21 cellular contexts compared by ENCODE assay signal in genomic region chr3:181454451-181455027, GRCh38.
DNase-seq lines count a peak whose midpoint lies in the region; ATAC-seq and TF ChIP-seq lines count a peak whose summit lies in the region.
"Had no signal": no experiment of that assay in that cellular context is flagged by ENCODE, and none has a peak within 500 bp of the region (broad histone marks: within the 10 kb centered on the region; RNA-seq: fewer than 3 reads in every experiment).

No MANE protein-coding gene starts in this region.

- DNase-seq in RKO (ENCODE audit: low spot score) (peak; percentile 2), foreskin melanocyte (peak; percentile 90), nucleus accumbens (lab: John Stamatoyannopoulos, UW) (peak in 33 of 56 donors; percentile 9 to 74 (median 44)), DMS53 (lab: John Stamatoyannopoulos, UW) (no peak), esophagus muscularis mucosa (ENCODE audit: extremely low spot score) (no peak), EL (no peak)
- DNase-seq: activated naive CD8-positive, alpha-beta T cell treated with anti-CD3 and anti-CD28 coated beads for 36 hours; CD8-positive, alpha-beta memory T cell; GOT3; left ventricle myocardium inferior; mucosa of descending colon; NCI-H1417; NCI-H748 treated with DMSO at 0.1 percent for 48 hours; stimulated activated CD4-positive, alpha-beta T cell treated with anti-CD3 and anti-CD28 coated beads, Interleukin-15, amount 100 ng/mL, for 24 hours had no signal

- no peak for ATAC-seq in GM19397 (IDR thresholded peaks at IDR 0.05; ENCODE audit: unreplicated experiment)
- ATAC-seq: gastroesophageal sphincter, mucosa of descending colon, Panc1 had no signal

- no peaks in the 10 kb centered on the region for H3K9me2 ChIP-seq in DOHH2 (replicated peaks; ENCODE audit: control insufficient read depth, low read length)

- peak; percentile 40 for TF ChIP-seq CTCF in DOHH2 (IDR thresholded peaks at IDR 0.05; ENCODE audit: low read depth, low read length, poor library complexity, severe bottlenecking)
- TF ChIP-seq CTCF in esophagus muscularis mucosa (IDR thresholded peaks at IDR 0.05) = no peak

- H3K4me3 ChIP-seq in DOHH2 (ENCODE audit: low read length) (peak overlapping the region; percentile 42), esophagus muscularis mucosa (no peak overlapping the region)
- H3K4me3 ChIP-seq: breast epithelium, gastroesophageal sphincter, left ventricle myocardium inferior, mucosa of descending colon, SK-N-MC had no signal

- no peaks in the 10 kb centered on the region for H3K27me3 ChIP-seq in DOHH2 (ENCODE audit: control insufficient read depth, low read length)
- no peaks in the 10 kb centered on the region for H3K27me3 ChIP-seq in esophagus muscularis mucosa
- H3K27me3 ChIP-seq: breast epithelium, gastroesophageal sphincter, neutrophil had no signal

- intact Hi-C loops in esophagus muscularis mucosa (cut with DNase I) = no loop called here

- no peak for TF ChIP-seq EP300 in esophagus muscularis mucosa (IDR thresholded peaks at IDR 0.05)

- H3K79me2 ChIP-seq in DOHH2 (ENCODE audit: control insufficient read depth, low read length) = no peaks in the 10 kb centered on the region

- 86% methylated on average over 6 of the region's 6 CpGs for WGBS in esophagus muscularis mucosa

- H3K36me3 ChIP-seq in DOHH2 (ENCODE audit: control insufficient read depth, low read length) = peaks cover 10% of the 10 kb centered on the region; the same call in 1 of the 2 replicates
- H3K36me3 ChIP-seq in esophagus muscularis mucosa = no peaks in the 10 kb centered on the region
- H3K36me3 ChIP-seq: breast epithelium, gastroesophageal sphincter, left ventricle myocardium inferior, neutrophil had no signal

- H3K4me2 ChIP-seq in DOHH2 (ENCODE audit: low read length) = peak overlapping the region; percentile 58

- no peaks in the 10 kb centered on the region for H4K20me1 ChIP-seq in DOHH2 (ENCODE audit: control insufficient read depth, insufficient read depth, low read depth, low read length)

- TF ChIP-seq POLR2A in esophagus muscularis mucosa (IDR thresholded peaks at IDR 0.05; ENCODE audit: low read depth) = no peak

- peaks cover 14% of the 10 kb centered on the region; the same call in 1 of the 2 replicates for H3F3A ChIP-seq in DOHH2 (ENCODE audit: control insufficient read depth, insufficient read depth)

- H3K4me1 ChIP-seq in DOHH2 (ENCODE audit: control insufficient read depth, low read length) (peaks cover 71% of the 10 kb centered on the region), esophagus muscularis mucosa (peaks cover 0 to 3% (median 0%) of the 10 kb centered on the region in 4 donors)
- H3K4me1 ChIP-seq: breast epithelium, gastroesophageal sphincter, left ventricle myocardium inferior had no signal

- peak overlapping the region; percentile 81 for H3K27ac ChIP-seq in DOHH2 (ENCODE audit: low read depth, low read length)
- H3K27ac ChIP-seq in esophagus muscularis mucosa (replicated peaks in 1 of 4) = no peak overlapping the region
- H3K27ac ChIP-seq: breast epithelium, gastroesophageal sphincter, left ventricle myocardium inferior, neutrophil, SK-N-MC had no signal

- H3K9me3 ChIP-seq in DOHH2 (ENCODE audit: control insufficient read depth, insufficient read depth, low read length) (peaks cover 4% of the 10 kb centered on the region; the same call in 1 of the 2 replicates), esophagus muscularis mucosa (no peaks in the 10 kb centered on the region)
- H3K9me3 ChIP-seq: breast epithelium, gastroesophageal sphincter, left ventricle myocardium inferior, mucosa of descending colon, neutrophil had no signal

Comparison
In these comparisons a context has a peak if more than half of its experiments do, and no peak if none do; other contexts are left out.
1. DNase-seq: peak in RKO (single experiment), foreskin melanocyte (single experiment) and nucleus accumbens (33 of 56); none in DMS53 (single experiment), esophagus muscularis mucosa (single experiment) and EL (single experiment).